14 cellular contexts compared by ENCODE assay signal in genomic region chr9:85182381-85182780, GRCh38.
DNase-seq lines count a peak whose midpoint lies in the region; ATAC-seq and TF ChIP-seq lines count a peak whose summit lies in the region.
"Had no signal": no experiment of that assay in that cellular context is flagged by ENCODE, and none has a peak within 500 bp of the region (broad histone marks: within the 10 kb centered on the region; RNA-seq: fewer than 3 reads in every experiment).

No MANE protein-coding gene starts in this region.

- intact Hi-C loops in Right ventricle myocardium inferior (cut with DNase I): no loop called here

- H3K9ac ChIP-seq in BLaER1 treated with 17β-estradiol and CSF1 and Interleukin-3, amounts not matched to agents 10 nM and 100 nM: no peak overlapping the region

- ATAC-seq in foreskin keratinocyte (peak; percentile 9), HG03571 (IDR thresholded peaks at IDR 0.05; ENCODE audit: unreplicated experiment) (no peak), Right ventricle myocardium inferior (no peak), GM18907 (IDR thresholded peaks at IDR 0.05; ENCODE audit: unreplicated experiment) (no peak)
- ATAC-seq: HCT116 had no signal

- H3K4me3 ChIP-seq in BLaER1 treated with 17β-estradiol and CSF1 and Interleukin-3, amounts not matched to agents 10 nM and 100 nM: no peak overlapping the region

- H3K27me3 ChIP-seq in BLaER1 treated with 17β-estradiol and CSF1 and Interleukin-3, amounts not matched to agents 10 nM and 100 nM: no peaks in the 10 kb centered on the region
- H3K27me3 ChIP-seq in foreskin keratinocyte: no peaks in the 10 kb centered on the region

- TF ChIP-seq CTCF in foreskin keratinocyte (conservative IDR thresholded peaks at IDR 0.05): no peak

- no peaks in the 10 kb centered on the region for H4K20me1 ChIP-seq in BLaER1 treated with 17β-estradiol and CSF1 and Interleukin-3, amounts not matched to agents 10 nM and 100 nM

- H3K4me2 ChIP-seq in BLaER1 treated with 17β-estradiol and CSF1 and Interleukin-3, amounts not matched to agents 10 nM and 100 nM: peak overlapping the region in 6 of 11 experiments; percentile 13 to 49 (median 20); a peak in 5 of 22 replicates

- DNase-seq in NCI-H226: peak; percentile 9
- DNase-seq in dermis blood vessel endothelial cell: peak; percentile 8
- DNase-seq in foreskin keratinocyte: peak in 1 of 2 donors; percentile 68
- no peak for DNase-seq in Right ventricle myocardium inferior (ENCODE audit: missing footprints)
- DNase-seq: 8988T; AML-193; C1 segment of cervical spinal cord; Calu3; CD4-positive, alpha-beta T cell; DMS 273 treated with DMSO at 0.1 percent for 48 hours had no signal

- H3K27ac ChIP-seq in BLaER1 treated with 17β-estradiol and CSF1 and Interleukin-3, amounts not matched to agents 10 nM and 100 nM: no peak overlapping the region
- no peak overlapping the region for H3K27ac ChIP-seq in foreskin keratinocyte

- peaks cover 0 to 8% (median 3%) of the 10 kb centered on the region in 10 experiments; a peak in 6 of 20 replicates for H3K4me1 ChIP-seq in BLaER1 treated with 17β-estradiol and CSF1 and Interleukin-3, amounts not matched to agents 10 nM and 100 nM
- H3K4me1 ChIP-seq in foreskin keratinocyte: peaks cover 18% of the 10 kb centered on the region

- no peaks in the 10 kb centered on the region for H3K36me3 ChIP-seq in BLaER1 treated with 17β-estradiol and CSF1 and Interleukin-3, amounts not matched to agents 10 nM and 100 nM

- no peaks in the 10 kb centered on the region for H3K9me3 ChIP-seq in BLaER1 treated with 17β-estradiol and CSF1 and Interleukin-3, amounts not matched to agents 10 nM and 100 nM (replicated peaks in 1 of 11)
